9 cellular contexts compared by ENCODE assay signal in genomic region chr2:33069894-33070651, GRCh38.
DNase-seq lines count a peak whose midpoint lies in the region; ATAC-seq and TF ChIP-seq lines count a peak whose summit lies in the region.
"Had no signal": no experiment of that assay in that cellular context is flagged by ENCODE, and none has a peak within 500 bp of the region (broad histone marks: within the 10 kb centered on the region; RNA-seq: fewer than 3 reads in every experiment).

No MANE protein-coding gene starts in this region.

- H3K4me3 ChIP-seq in endodermal cell (ENCODE audit: low read length) (no peak overlapping the region), H7 (ENCODE audit: insufficient read depth, low read depth, low read length) (no peak overlapping the region), Caco-2 (ENCODE audit: low read depth, low read length) (no peak overlapping the region)

- intact Hi-C loops in Caco-2 (cut with micrococcal nuclease; ENCODE audit: unreplicated experiment) = no loop called here

- in situ Hi-C loops in ACHN (cut with HindIII; ENCODE audit: low pct_ligation_motif_present, low pct_unique_long_range_greater_than_20kb, low sequenced_read_pairs) = no loop called here

- no peak overlapping the region for H3K27ac ChIP-seq in endodermal cell (ENCODE audit: low read depth, low read length)

- H3K4me1 Mint-ChIP-seq in endodermal cell = no peaks in the 10 kb centered on the region
- peaks cover 6% of the 10 kb centered on the region for H3K4me1 Mint-ChIP-seq in Caco-2 (ENCODE audit: low read depth, unreplicated experiment)

- ATAC-seq in HG02588 (IDR thresholded peaks at IDR 0.05; ENCODE audit: unreplicated experiment) = peak; percentile 47

- 89 to 92% methylated on average over 5 to 10 of the region's 10 CpGs for WGBS in endodermal cell (ENCODE audit: insufficient coverage in 1 of 2, insufficient read length in 1 of 2), 2 experiments

- DNase-seq in ACHN = peak; percentile 94
- DNase-seq in activated T-helper 9 cell treated with anti-CD3 and anti-CD28 coated beads, Interleukin-2, amount 50 U/mL, for 16 hours (ENCODE audit: low read depth) = peak; percentile 4
- peak; percentile 90 for DNase-seq in islet precursor cell
- peak; percentile 10 for DNase-seq in stimulated activated CD8-positive, alpha-beta memory T cell treated with anti-CD3 and anti-CD28 coated beads, Interleukin-7, amount 100 ng/mL, for 24 hours (ENCODE audit: low read depth)
- no peak for DNase-seq in endodermal cell
- no peak for DNase-seq in H7
- DNase-seq in Caco-2 = no peak

- H3K36me3 ChIP-seq in endodermal cell (ENCODE audit: control insufficient read depth, insufficient read depth, low read length) = no peaks in the 10 kb centered on the region
- H3K36me3 ChIP-seq in H7 (replicated peaks; ENCODE audit: control insufficient read depth, insufficient read depth, low read length) = no peaks in the 10 kb centered on the region
- no peaks in the 10 kb centered on the region for H3K36me3 ChIP-seq in Caco-2 (ENCODE audit: control insufficient read depth, insufficient read depth, low read length)

- no peaks in the 10 kb centered on the region for H3K27me3 Mint-ChIP-seq in endodermal cell (ENCODE audit: insufficient read depth)
- no peaks in the 10 kb centered on the region for H3K27me3 Mint-ChIP-seq in Caco-2 (ENCODE audit: insufficient read depth, unreplicated experiment)
- H3K27me3 Mint-ChIP-seq: activated naive CD8-positive, alpha-beta T cell had no signal

- POLR2A ChIA-PET in Caco-2 (lab: Charles Lee) = no interaction called here

- no TSS peak for BruUV-seq in Caco-2 (replicated peaks; lab: Mats Ljungman, UMichigan)

- TF ChIP-seq CTCF in endodermal cell (conservative IDR thresholded peaks at IDR 0.05) (no peak), Caco-2 (IDR thresholded peaks at IDR 0.05; ENCODE audit: insufficient read depth in 1 of 2, low read depth in 1 of 2, low read length in 1 of 2, severe bottlenecking in 1 of 2, unreplicated experiment in 1 of 2) (no peak)

- CTCF ChIA-PET in Caco-2 (lab: Charles Lee) = no interaction called here

- H3K9ac ChIP-seq in endodermal cell (ENCODE audit: extremely low read depth, low read length, poor library complexity, severe bottlenecking) = no peak overlapping the region

- H3K27me3 ChIP-seq in endodermal cell (ENCODE audit: control insufficient read depth, insufficient read depth, low read length, poor library complexity, severe bottlenecking) = no peaks in the 10 kb centered on the region
- no peaks in the 10 kb centered on the region for H3K27me3 ChIP-seq in H7 (ENCODE audit: control insufficient read depth, insufficient read depth, low read length)
- no peaks in the 10 kb centered on the region for H3K27me3 ChIP-seq in Caco-2 (replicated peaks; ENCODE audit: control insufficient read depth, insufficient read depth, low read length)

- H3K4me3 Mint-ChIP-seq in endodermal cell (no peak overlapping the region), Caco-2 (ENCODE audit: unreplicated experiment) (no peak overlapping the region)
- H3K4me3 Mint-ChIP-seq: activated naive CD8-positive, alpha-beta T cell had no signal

- no peaks in the 10 kb centered on the region for H3K36me3 Mint-ChIP-seq in endodermal cell (ENCODE audit: low read depth)
- H3K36me3 Mint-ChIP-seq in Caco-2 (ENCODE audit: insufficient read depth, unreplicated experiment) = no peaks in the 10 kb centered on the region
- H3K36me3 Mint-ChIP-seq: activated naive CD8-positive, alpha-beta T cell had no signal

- H3K9me3 Mint-ChIP-seq in endodermal cell = peaks cover 2% of the 10 kb centered on the region
- no peaks in the 10 kb centered on the region for H3K9me3 Mint-ChIP-seq in Caco-2 (ENCODE audit: unreplicated experiment)

- H3K4me1 ChIP-seq in endodermal cell (ENCODE audit: control insufficient read depth, insufficient read depth, low read length) = no peaks in the 10 kb centered on the region
- H3K4me1 ChIP-seq in Caco-2 = no peaks in the 10 kb centered on the region

- H3K27ac Mint-ChIP-seq in endodermal cell = no peak overlapping the region
- H3K27ac Mint-ChIP-seq in Caco-2 (ENCODE audit: unreplicated experiment) = no peak overlapping the region
- H3K27ac Mint-ChIP-seq: activated naive CD8-positive, alpha-beta T cell had no signal

- no peaks in the 10 kb centered on the region for H3K9me3 ChIP-seq in endodermal cell (ENCODE audit: control insufficient read depth, low read length)
- no peaks in the 10 kb centered on the region for H3K9me3 ChIP-seq in Caco-2

Comparison
In these comparisons a context has a peak if more than half of its experiments do, and no peak if none do; other contexts are left out.
1. DNase-seq: peak in ACHN (single experiment), activated T-helper 9 cell treated with anti-CD3 and anti-CD28 coated beads, Interleukin-2, amount 50 U/mL, for 16 hours (single experiment), islet precursor cell (single experiment) and stimulated activated CD8-positive, alpha-beta memory T cell treated with anti-CD3 and anti-CD28 coated beads, Interleukin-7, amount 100 ng/mL, for 24 hours (single experiment); none in endodermal cell (single experiment), H7 (single experiment) and Caco-2 (0 of 2).